In the genomic region with DNA sequence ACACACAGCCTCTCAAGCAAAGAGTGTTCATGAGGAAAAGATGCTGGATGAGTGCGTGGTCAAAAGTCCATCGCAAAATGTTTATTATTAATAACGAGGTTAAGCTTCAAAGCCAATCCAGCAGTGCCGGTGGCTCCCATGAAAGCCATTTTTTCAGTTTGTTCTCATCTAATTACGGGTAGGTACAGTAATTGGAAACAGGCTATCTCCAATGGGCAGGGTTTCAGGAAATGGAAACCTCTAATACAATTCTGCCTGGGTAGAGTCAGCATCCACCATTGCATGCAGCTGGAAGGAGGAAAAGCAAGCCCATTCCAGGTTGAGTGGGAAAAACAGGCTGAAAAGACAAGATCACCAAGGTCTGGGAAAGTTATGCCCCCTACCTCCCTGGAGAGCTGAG, we compare ENCODE assay signal across 31 cellular contexts.
"Had no signal": no experiment of that assay in that cellular context is flagged by ENCODE, and none has a peak within 500 bp of the region (broad histone marks: within the 10 kb centered on the region; RNA-seq: fewer than 3 reads in every experiment).

No MANE protein-coding gene starts in this region.

- FAIRE-seq: astrocyte, TTC549 had no signal

- ATAC-seq: activated CD8-positive, alpha-beta T cell treated with anti-CD3 and anti-CD28 coated beads for 36 hours; activated naive CD4-positive, alpha-beta T cell treated with anti-CD3 and anti-CD28 coated beads, Interleukin-2, amount 50 U/mL, for 72 hours; activated T-cell treated with anti-CD3 and anti-CD28 coated beads, Interleukin-2, amount 50 U/mL, for 4 hours; activated T-cell treated with anti-CD3 and anti-CD28 coated beads, Interleukin-2, amount 50 U/mL, for 72 hours; activated T-helper 17 cell treated with anti-CD3 and anti-CD28 coated beads, Interleukin-2, amount 50 U/mL, for 72 hours; body of pancreas had no signal

- DNase-seq: activated B cell treated with CpG ODN at 0.5 μM for 24 hours; activated CD4-positive, alpha-beta memory T cell treated with anti-CD3 and anti-CD28 coated beads for 36 hours; activated CD4-positive, alpha-beta T cell treated with anti-CD3 and anti-CD28 coated beads for 4 hours; activated CD4-positive, alpha-beta T cell treated with anti-CD3 and anti-CD28 coated beads, Interleukin-2, amount 10 ng/mL, durations not matched to agents 24 days and 14 days; activated CD4-positive, alpha-beta T cell treated with anti-CD3 and anti-CD28 coated beads, Interleukin-2, amount 50 U/mL, for 1 hour; activated CD4-positive, alpha-beta T cell treated with anti-CD3 and anti-CD28 coated beads, Interleukin-2, amount 50 U/mL, for 4 hours; activated CD4-positive, CD25-positive, alpha-beta regulatory T cell treated with anti-CD3 and anti-CD28 coated beads, Interleukin-2, amount 50 U/mL, for 72 hours; activated CD8-positive, alpha-beta memory T cell treated with anti-CD3 and anti-CD28 coated beads, Interleukin-2, amount 50 U/mL, for 4 hours; activated CD8-positive, alpha-beta T cell treated with anti-CD3 and anti-CD28 coated beads for 36 hours; activated effector memory CD4-positive, alpha-beta T cell treated with anti-CD3 and anti-CD28 coated beads, Interleukin-2, amount 50 U/mL, for 16 hours; activated gamma-delta T cell treated with Interleukin-2 at 50 U/mL for 16 hours; activated naive CD4-positive, alpha-beta T cell; activated naive CD4-positive, alpha-beta T cell treated with anti-CD3 and anti-CD28 coated beads for 36 hours; activated naive CD4-positive, alpha-beta T cell treated with anti-CD3 and anti-CD28 coated beads, Interleukin-2, amount 50 U/mL, for 16 hours; activated naive CD8-positive, alpha-beta T cell treated with anti-CD3 and anti-CD28 coated beads for 36 hours; activated T-cell treated with anti-CD3 and anti-CD28 coated beads for 4 hours; activated T-cell treated with anti-CD3 and anti-CD28 coated beads, Interleukin-2, amount 50 U/mL, for 1 hour; activated T-cell treated with anti-CD3 and anti-CD28 coated beads, Interleukin-2, amount 50 U/mL, for 4 hours; activated T-cell treated with anti-CD3 and anti-CD28 coated beads, Interleukin-2, amount 50 U/mL, for 72 hours; adrenal gland; amniotic stem cell; aorta; body of pancreas; brain microvascular endothelial cell; central memory CD4-positive, alpha-beta T cell; T-helper 2 cell; T-helper 9 cell had no signal
